ENCODE assay signal across 9 cellular contexts in genomic region chr14:73570913-73571312, GRCh38. TPM values are rescaled to one million over a fixed set of nuclear protein-coding genes. Genes with fewer than 3 reads are reported as not detected.
DNase-seq lines count a peak whose midpoint lies in the region; TF ChIP-seq lines count a peak whose summit lies in the region.
"Not testable (repeated sequence)": the region's sequence is repeated elsewhere in the genome, so short reads cannot be mapped to it uniquely, and the experiment has no call there.
"Had no signal": no experiment of that assay in that cellular context is flagged by ENCODE, and none has a peak within 500 bp of the region (broad histone marks: within the 10 kb centered on the region; RNA-seq: fewer than 3 reads in every experiment).

No MANE protein-coding gene starts in this region.

- peaks cover 33% of the 10 kb centered on the region for H3K36me3 Mint-ChIP-seq in nephron (ENCODE audit: low read depth)

- in situ Hi-C loops in HAP-1 (cut with MboI; ENCODE audit: low sequenced_read_pairs): loop anchor here (10.0 kb wide), 1 partner anchor 46 kb away; no protein-coding TSS in a partner anchor

- H3K4me3 Mint-ChIP-seq in nephron: peak overlapping the region; percentile 71 to 80 (median 77)

- peaks cover 27% of the 10 kb centered on the region for H3K4me1 Mint-ChIP-seq in nephron

- TF ChIP-seq CTCF in fibroblast of villous mesenchyme (IDR thresholded peaks at IDR 0.05; ENCODE audit: insufficient read depth, low read depth, low read length): peak; percentile 66
- peak; percentile 25 to 49 (median 44) for TF ChIP-seq CTCF in nephron (IDR thresholded peaks at IDR 0.05; ENCODE audit: unreplicated experiment in 3 of 3)

- peak overlapping the region in 2 of 3 experiments; percentile 53 to 70 for H3K27ac Mint-ChIP-seq in nephron

- H3K9me3 Mint-ChIP-seq in nephron: not testable (repeated sequence)

- not testable (repeated sequence) for H3K9me3 ChIP-seq in HAP-1

- H3K4me3 ChIP-seq in HAP-1; fibroblast of villous mesenchyme (ENCODE audit: low read depth, low read length): not testable (repeated sequence)

- not testable (repeated sequence) for H3K4me1 ChIP-seq in HAP-1

- not testable (repeated sequence) for H3K36me3 ChIP-seq in HAP-1 (replicated peaks)

- H3K27me3 Mint-ChIP-seq in nephron (ENCODE audit: low read depth): not testable (repeated sequence)

- not testable (repeated sequence) for H3K27me3 ChIP-seq in HAP-1 (ENCODE audit: low read depth)

- DNase-seq in DMS79 treated with DMSO at 0.1 percent for 48 hours (lab: John Stamatoyannopoulos, UW) (peak; percentile 20), HAP-1 (ENCODE audit: low spot score in 2 of 2) (peak; percentile 17 to 78), NAMALWA (ENCODE audit: low spot score) (peak; percentile 38), T-helper 2 cell (peak in 4 of 5 experiments; percentile 49 to 56 (median 52)), fibroblast of villous mesenchyme (ENCODE audit: low read depth) (peak; percentile 28)
- DNase-seq in activated naive CD4-positive, alpha-beta T cell treated with Interleukin-2 at 50 U/mL for 16 hours: peak; percentile 74
- peak; percentile 19 to 53 (median 26) for DNase-seq in stimulated activated naive CD4-positive, alpha-beta T cell (lab: John Stamatoyannopoulos, UW)

RNA-seq across cellular contexts. Expression of gene ACOT2, which starts 1.9 kb away (rescaled TPM):
- 26.8 and 48.0 TPM in 2 replicates for total RNA-seq in fibroblast of villous mesenchyme

RNA-seq across cellular contexts. Expression of gene HEATR4, which starts 12.2 kb away (rescaled TPM):
- total RNA-seq in fibroblast of villous mesenchyme: under 0.01 TPM in 1 of 2 replicates, not detected in the other

RNA-seq across cellular contexts. Expression of gene ACOT4, which starts 20.8 kb away (rescaled TPM):
- 0.64 and 1.7 TPM in 2 replicates for total RNA-seq in fibroblast of villous mesenchyme

RNA-seq across cellular contexts. Expression of gene ACOT1, which starts 34.0 kb away (rescaled TPM):
- total RNA-seq in fibroblast of villous mesenchyme: under 0.01 and 13.2 TPM in 2 replicates

RNA-seq across cellular contexts. Expression of gene ACOT6, which starts 41.4 kb away (rescaled TPM):
- under 0.01 TPM in 1 of 2 replicates, not detected in the other for total RNA-seq in fibroblast of villous mesenchyme
- total RNA-seq: renal cortical epithelial cell had no signal

Comparison
In these comparisons a context has a peak if more than half of its experiments do, and no peak if none do; other contexts are left out.
1. DNase-seq: peak in every context shown above with its lines; median percentile 74 in activated naive CD4-positive, alpha-beta T cell treated with Interleukin-2 at 50 U/mL for 16 hours; 52 in T-helper 2 cell; 48 in HAP-1; 38 in NAMALWA; 28 in fibroblast of villous mesenchyme; 26 in stimulated activated naive CD4-positive, alpha-beta T cell; 20 in DMS79 treated with DMSO at 0.1 percent for 48 hours.